In the genomic region with DNA sequence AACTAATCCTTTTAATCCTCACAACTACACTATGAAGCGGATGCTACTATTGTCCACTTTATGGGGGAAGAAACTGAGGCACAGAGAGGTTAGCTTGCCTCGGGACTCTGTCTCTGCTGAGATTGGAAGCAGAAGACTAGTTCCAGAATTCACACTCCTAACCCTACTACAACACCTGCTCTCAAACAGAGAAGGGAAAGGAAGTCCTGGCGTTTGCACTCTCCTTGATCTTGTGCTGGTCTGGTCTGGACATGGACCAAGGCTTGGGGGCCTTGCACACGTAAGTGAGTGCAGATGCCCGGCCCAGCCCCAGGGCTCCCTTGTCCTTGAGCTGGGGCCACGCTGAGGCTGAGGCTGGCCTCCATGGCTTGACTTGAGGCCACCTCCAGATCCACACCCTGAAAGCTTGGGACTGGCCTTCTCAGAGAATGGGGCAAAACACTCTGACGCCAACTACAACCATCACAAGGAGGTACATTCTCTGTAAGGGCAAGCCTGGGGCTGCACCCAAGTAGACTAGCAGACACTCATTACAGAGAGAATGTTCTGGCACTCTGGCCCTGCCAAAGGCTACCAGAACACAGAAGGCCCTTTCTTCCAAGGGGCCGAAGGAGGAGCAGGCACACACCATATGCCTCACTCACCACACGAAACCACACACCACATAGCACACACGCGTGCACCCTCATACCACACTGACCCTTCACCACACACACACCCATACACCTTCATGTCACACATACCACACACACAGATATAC, we compare ENCODE assay signal across 8 cellular contexts. TPM values are rescaled to one million over a fixed set of nuclear protein-coding genes. Genes with fewer than 3 reads are reported as not detected.
DNase-seq lines count a peak whose midpoint lies in the region; ATAC-seq and TF ChIP-seq lines count a peak whose summit lies in the region.

No MANE protein-coding gene starts in this region.

- POLR2A ChIA-PET in Panc1 (lab: Charles Lee), result no interaction called here

- H3K9me3 Mint-ChIP-seq in activated CD4-positive, alpha-beta T cell treated with anti-CD3 and anti-CD28 coated beads, Interleukin-2, amount 10 ng/mL, durations not matched to agents 24 days and 14 days, result no peaks in the 10 kb centered on the region
- H3K9me3 Mint-ChIP-seq in stimulated activated memory B cell treated with anti-CD40 and anti-IgM and Interleukin-4, amounts not matched to agents 10 μg/mL and 1 μg/mL and 100 μg/mL, for 72 hours, result no peaks in the 10 kb centered on the region

- CTCF ChIA-PET in Panc1 (lab: Charles Lee), result no interaction called here

- H3K36me3 ChIP-seq in Panc1 (ENCODE audit: control insufficient read depth, insufficient read depth, low read length), result no peaks in the 10 kb centered on the region

- H3K4me3 Mint-ChIP-seq in activated CD4-positive, alpha-beta T cell treated with anti-CD3 and anti-CD28 coated beads, Interleukin-2, amount 10 ng/mL, durations not matched to agents 24 days and 14 days, result no peak overlapping the region
- no peak overlapping the region for H3K4me3 Mint-ChIP-seq in stimulated activated memory B cell treated with anti-CD40 and anti-IgM and Interleukin-4, amounts not matched to agents 10 μg/mL and 1 μg/mL and 100 μg/mL, for 72 hours

- intact Hi-C loops in activated CD4-positive, alpha-beta T cell treated with anti-CD3 and anti-CD28 coated beads, Interleukin-2, amount 10 ng/mL, durations not matched to agents 24 days and 14 days (cut with micrococcal nuclease), result loop anchor here (1.0 to 5.0 kb wide), 3 partner anchors 17 to 199 kb away; partner anchors contain the start of gene TAGAP
- intact Hi-C loops in Panc1 (cut with micrococcal nuclease; ENCODE audit: unreplicated experiment), result loop anchor here (5.0 kb wide), 1 partner anchor 35 kb away; the partner anchor contains the start of gene EZR

- no peak for TF ChIP-seq CTCF in Panc1 (IDR thresholded peaks at IDR 0.05)

- no peak overlapping the region for H3K27ac Mint-ChIP-seq in activated CD4-positive, alpha-beta T cell treated with anti-CD3 and anti-CD28 coated beads, Interleukin-2, amount 10 ng/mL, durations not matched to agents 24 days and 14 days
- H3K27ac Mint-ChIP-seq in stimulated activated memory B cell treated with anti-CD40 and anti-IgM and Interleukin-4, amounts not matched to agents 10 μg/mL and 1 μg/mL and 100 μg/mL, for 72 hours, result no peak overlapping the region

- peak; percentile 75 for DNase-seq in activated CD4-positive, alpha-beta T cell treated with anti-CD3 and anti-CD28 coated beads, Interleukin-2, amount 10 ng/mL, durations not matched to agents 24 days and 14 days
- no peak for DNase-seq in activated CD4-positive, alpha-beta T cell treated with anti-CD3 and anti-CD28 coated beads for 4 hours
- DNase-seq in Panc1 (ENCODE audit: low read depth, low spot score) (no peak), foreskin melanocyte (peak; percentile 66), HPDE6-E6E7 (ENCODE audit: extremely low spot score) (no peak)

- BruUV-seq in Panc1 (replicated peaks; lab: Mats Ljungman, UMichigan), result no TSS peak

- no peaks in the 10 kb centered on the region for H3K9me3 ChIP-seq in Panc1 (ENCODE audit: control insufficient read depth, insufficient read depth, low read depth, low read length)

- H3K4me1 Mint-ChIP-seq in activated CD4-positive, alpha-beta T cell treated with anti-CD3 and anti-CD28 coated beads, Interleukin-2, amount 10 ng/mL, durations not matched to agents 24 days and 14 days, result peaks cover 31% of the 10 kb centered on the region
- H3K4me1 Mint-ChIP-seq in stimulated activated memory B cell treated with anti-CD40 and anti-IgM and Interleukin-4, amounts not matched to agents 10 μg/mL and 1 μg/mL and 100 μg/mL, for 72 hours, result peaks cover 40% of the 10 kb centered on the region

- peak overlapping the region; percentile 66 for H3K27ac ChIP-seq in Panc1 (ENCODE audit: low read length)

- no peaks in the 10 kb centered on the region for H3K27me3 ChIP-seq in Panc1 (ENCODE audit: control insufficient read depth, insufficient read depth, low read length)

- peaks cover 51% of the 10 kb centered on the region for H3K4me1 ChIP-seq in Panc1 (ENCODE audit: control insufficient read depth, insufficient read depth, low read length)

- in situ Hi-C loops in Panc1 (cut with HindIII; ENCODE audit: low pct_unique_long_range_greater_than_20kb, low sequenced_read_pairs), result no loop called here

- H3K27me3 Mint-ChIP-seq in activated CD4-positive, alpha-beta T cell treated with anti-CD3 and anti-CD28 coated beads, Interleukin-2, amount 10 ng/mL, durations not matched to agents 24 days and 14 days, result no peaks in the 10 kb centered on the region
- no peaks in the 10 kb centered on the region for H3K27me3 Mint-ChIP-seq in stimulated activated memory B cell treated with anti-CD40 and anti-IgM and Interleukin-4, amounts not matched to agents 10 μg/mL and 1 μg/mL and 100 μg/mL, for 72 hours

- H3K36me3 Mint-ChIP-seq in activated CD4-positive, alpha-beta T cell treated with anti-CD3 and anti-CD28 coated beads, Interleukin-2, amount 10 ng/mL, durations not matched to agents 24 days and 14 days (ENCODE audit: low read depth), result no peaks in the 10 kb centered on the region
- H3K36me3 Mint-ChIP-seq in stimulated activated memory B cell treated with anti-CD40 and anti-IgM and Interleukin-4, amounts not matched to agents 10 μg/mL and 1 μg/mL and 100 μg/mL, for 72 hours, result no peaks in the 10 kb centered on the region

- H3K4me3 ChIP-seq in Panc1 (ENCODE audit: low read depth in 2 of 2, low read length in 2 of 2), result peak overlapping the region in 1 of 2 experiments; percentile 39; a peak in 1 of 4 replicates

- ATAC-seq in Panc1, result no peak
- ATAC-seq in stimulated activated memory B cell treated with anti-CD40 and anti-IgM and Interleukin-4, amounts not matched to agents 10 μg/mL and 1 μg/mL and 100 μg/mL, for 72 hours, result peak; percentile 2
- no peak for ATAC-seq in GM21825 (IDR thresholded peaks at IDR 0.05; ENCODE audit: unreplicated experiment)
- ATAC-seq in HG03097 (IDR thresholded peaks at IDR 0.05; ENCODE audit: low FRiP score, unreplicated experiment), result no peak

RNA-seq across cellular contexts. Expression of gene EZR, which starts 33.3 kb away (rescaled TPM):
- total RNA-seq in activated CD4-positive, alpha-beta T cell treated with anti-CD3 and anti-CD28 coated beads, Interleukin-2, amount 10 ng/mL, durations not matched to agents 24 days and 14 days, result 204 and 215 TPM in 2 replicates
- total RNA-seq in Panc1 (2021; ENCODE audit: unreplicated experiment), result 263 TPM
- 215 TPM for polyA plus RNA-seq in Panc1 (2012; ENCODE audit: insufficient read length)

Comparison
In these comparisons a context has a peak if more than half of its experiments do, and no peak if none do; other contexts are left out.
1. DNase-seq: peak in activated CD4-positive, alpha-beta T cell treated with anti-CD3 and anti-CD28 coated beads, Interleukin-2, amount 10 ng/mL, durations not matched to agents 24 days and 14 days (single experiment) and foreskin melanocyte (single experiment); none in activated CD4-positive, alpha-beta T cell treated with anti-CD3 and anti-CD28 coated beads for 4 hours (0 of 2), Panc1 (single experiment) and HPDE6-E6E7 (single experiment).